ENCODE assay signal across 1 cellular context in genomic region chr12:11500222-11500860, GRCh38.
TF ChIP-seq lines count a peak whose summit lies in the region.

No MANE protein-coding gene starts in this region.

TF ChIP-seq in WTC11, 78 proteins besides CTCF, POLR2A, EP300 and RAD21 (continued from another document and continues in another):
- TF ChIP-seq STAT6 (CRISPR knock-in tag; conservative IDR thresholded peaks at IDR 0.05; ENCODE audit: low read depth) (peak; percentile 99), ZNF512 (CRISPR knock-in tag; IDR thresholded peaks at IDR 0.05; ENCODE audit: borderline replicate concordance) (peak; percentile 99), AFF4 (CRISPR knock-in tag; IDR thresholded peaks at IDR 0.05; ENCODE audit: borderline replicate concordance) (peak; percentile 99), ATF1 (CRISPR knock-in tag; IDR thresholded peaks at IDR 0.05) (peak; percentile 100), AR (CRISPR knock-in tag; IDR thresholded peaks at IDR 0.05) (no peak), PREB (CRISPR knock-in tag; IDR thresholded peaks at IDR 0.05; ENCODE audit: borderline replicate concordance) (peak; percentile 99), ZNF396 (CRISPR knock-in tag; IDR thresholded peaks at IDR 0.05; ENCODE audit: borderline replicate concordance) (peak; percentile 96; the same call in 1 of the 2 replicates), FOXP4 (CRISPR knock-in tag; IDR thresholded peaks at IDR 0.05) (peak; percentile 100), TP53 (CRISPR knock-in tag; IDR thresholded peaks at IDR 0.05) (peak; percentile 100), NR2C2 (CRISPR knock-in tag; IDR thresholded peaks at IDR 0.05) (peak; percentile 91), ZNF532 (CRISPR knock-in tag; IDR thresholded peaks at IDR 0.05; ENCODE audit: borderline replicate concordance) (no peak), E2F1 (CRISPR knock-in tag; IDR thresholded peaks at IDR 0.05) (peak; percentile 99), KAT7 (CRISPR knock-in tag; IDR thresholded peaks at IDR 0.05; ENCODE audit: borderline replicate concordance) (peak; percentile 100), TEAD4 (CRISPR knock-in tag; IDR thresholded peaks at IDR 0.05) (peak; percentile 100), SP1 (CRISPR knock-in tag; conservative IDR thresholded peaks at IDR 0.05) (peak; percentile 99), NFE2L1 (CRISPR knock-in tag; IDR thresholded peaks at IDR 0.05) (peak; percentile 100), E2F5 (CRISPR knock-in tag; IDR thresholded peaks at IDR 0.05) (peak; percentile 100), NFYB (CRISPR knock-in tag; conservative IDR thresholded peaks at IDR 0.05; ENCODE audit: low read depth) (peak; percentile 69), MYBL2 (CRISPR knock-in tag; IDR thresholded peaks at IDR 0.05) (peak; percentile 100), ZMAT4 (CRISPR knock-in tag; IDR thresholded peaks at IDR 0.05) (no peak), NR3C1 (CRISPR knock-in tag; conservative IDR thresholded peaks at IDR 0.05; ENCODE audit: low read depth) (peak; percentile 100), IRF2 (CRISPR knock-in tag; IDR thresholded peaks at IDR 0.05; ENCODE audit: borderline replicate concordance, low read depth) (peak; percentile 99), ZNF219 (CRISPR knock-in tag; IDR thresholded peaks at IDR 0.05; ENCODE audit: borderline replicate concordance) (peak; percentile 99), FOXK1 (CRISPR knock-in tag; IDR thresholded peaks at IDR 0.05) (peak; percentile 100), FOXP1 (CRISPR knock-in tag; IDR thresholded peaks at IDR 0.05; ENCODE audit: borderline replicate concordance) (peak; percentile 100), ZNF138 (CRISPR knock-in tag; conservative IDR thresholded peaks at IDR 0.05) (peak; percentile 99)
